Comparison of ENCODE assay signal across 2 cellular contexts in the genomic region with DNA sequence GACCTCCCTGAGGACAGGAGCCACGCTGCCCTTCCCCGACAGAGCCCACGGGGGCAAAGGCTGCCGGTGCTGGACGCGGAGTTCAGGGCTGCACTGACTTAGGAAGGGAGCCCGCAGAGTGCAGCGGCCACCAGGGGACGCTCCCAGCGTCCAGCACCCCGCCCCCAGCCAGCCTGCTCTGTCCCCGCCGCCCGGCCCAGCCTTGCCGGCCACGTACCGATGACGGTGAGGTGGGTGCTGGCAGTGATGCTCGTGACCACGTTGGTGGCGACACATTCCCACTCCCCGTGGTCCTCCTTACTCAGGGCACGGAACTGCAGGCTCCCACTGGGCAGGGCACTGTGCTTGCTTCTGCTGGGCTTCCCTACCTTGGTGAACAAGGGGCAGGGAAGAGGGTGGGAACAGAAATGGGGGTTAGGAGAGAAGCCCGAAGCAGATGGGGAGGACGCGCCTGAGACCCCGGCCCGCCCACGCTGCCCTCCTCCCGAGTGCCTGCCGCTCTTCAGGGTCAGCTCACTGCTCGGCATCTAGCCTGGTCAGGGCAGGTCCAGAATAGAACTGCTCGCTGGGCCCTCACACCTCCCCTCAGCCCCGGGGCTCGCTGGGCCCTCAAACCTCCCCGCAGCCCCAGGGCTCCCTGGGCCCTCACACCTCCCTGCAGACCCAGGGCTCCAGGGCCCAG.
TF ChIP-seq lines count a peak whose summit lies in the region.

No MANE protein-coding gene starts in this region.

TF ChIP-seq in GM23338, 12 proteins besides CTCF, POLR2A, EP300 and RAD21 (continued from another document):
- TF ChIP-seq NANOG (IDR thresholded peaks at IDR 0.05; ENCODE audit: borderline replicate concordance), result no peak
- no peak for TF ChIP-seq EZH2 (IDR thresholded peaks at IDR 0.05; ENCODE audit: low read depth, unreplicated experiment)
- TF ChIP-seq JUNB (IDR thresholded peaks at IDR 0.05; ENCODE audit: unreplicated experiment), result no peak
- TF ChIP-seq ZNF462 (CRISPR knock-in tag; IDR thresholded peaks at IDR 0.05), result no peak
- TF ChIP-seq, protein P1, sequence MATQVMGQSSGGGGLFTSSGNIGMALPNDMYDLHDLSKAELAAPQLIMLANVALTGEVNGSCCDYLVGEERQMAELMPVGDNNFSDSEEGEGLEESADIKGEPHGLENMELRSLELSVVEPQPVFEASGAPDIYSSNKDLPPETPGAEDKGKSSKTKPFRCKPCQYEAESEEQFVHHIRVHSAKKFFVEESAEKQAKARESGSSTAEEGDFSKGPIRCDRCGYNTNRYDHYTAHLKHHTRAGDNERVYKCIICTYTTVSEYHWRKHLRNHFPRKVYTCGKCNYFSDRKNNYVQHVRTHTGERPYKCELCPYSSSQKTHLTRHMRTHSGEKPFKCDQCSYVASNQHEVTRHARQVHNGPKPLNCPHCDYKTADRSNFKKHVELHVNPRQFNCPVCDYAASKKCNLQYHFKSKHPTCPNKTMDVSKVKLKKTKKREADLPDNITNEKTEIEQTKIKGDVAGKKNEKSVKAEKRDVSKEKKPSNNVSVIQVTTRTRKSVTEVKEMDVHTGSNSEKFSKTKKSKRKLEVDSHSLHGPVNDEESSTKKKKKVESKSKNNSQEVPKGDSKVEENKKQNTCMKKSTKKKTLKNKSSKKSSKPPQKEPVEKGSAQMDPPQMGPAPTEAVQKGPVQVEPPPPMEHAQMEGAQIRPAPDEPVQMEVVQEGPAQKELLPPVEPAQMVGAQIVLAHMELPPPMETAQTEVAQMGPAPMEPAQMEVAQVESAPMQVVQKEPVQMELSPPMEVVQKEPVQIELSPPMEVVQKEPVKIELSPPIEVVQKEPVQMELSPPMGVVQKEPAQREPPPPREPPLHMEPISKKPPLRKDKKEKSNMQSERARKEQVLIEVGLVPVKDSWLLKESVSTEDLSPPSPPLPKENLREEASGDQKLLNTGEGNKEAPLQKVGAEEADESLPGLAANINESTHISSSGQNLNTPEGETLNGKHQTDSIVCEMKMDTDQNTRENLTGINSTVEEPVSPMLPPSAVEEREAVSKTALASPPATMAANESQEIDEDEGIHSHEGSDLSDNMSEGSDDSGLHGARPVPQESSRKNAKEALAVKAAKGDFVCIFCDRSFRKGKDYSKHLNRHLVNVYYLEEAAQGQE (IDR thresholded peaks at IDR 0.05; ENCODE audit: unreplicated experiment), result no peak

TF ChIP-seq in HepG2, 621 proteins besides CTCF, POLR2A, EP300 and RAD21 (continued from another document):
- TF ChIP-seq UBTF (CRISPR knock-in tag; IDR thresholded peaks at IDR 0.05), result 0 out of 2 replicates have a peak, but pooled peaks have one; percentile 20
